14 cellular contexts compared by ENCODE assay signal in the genomic region with DNA sequence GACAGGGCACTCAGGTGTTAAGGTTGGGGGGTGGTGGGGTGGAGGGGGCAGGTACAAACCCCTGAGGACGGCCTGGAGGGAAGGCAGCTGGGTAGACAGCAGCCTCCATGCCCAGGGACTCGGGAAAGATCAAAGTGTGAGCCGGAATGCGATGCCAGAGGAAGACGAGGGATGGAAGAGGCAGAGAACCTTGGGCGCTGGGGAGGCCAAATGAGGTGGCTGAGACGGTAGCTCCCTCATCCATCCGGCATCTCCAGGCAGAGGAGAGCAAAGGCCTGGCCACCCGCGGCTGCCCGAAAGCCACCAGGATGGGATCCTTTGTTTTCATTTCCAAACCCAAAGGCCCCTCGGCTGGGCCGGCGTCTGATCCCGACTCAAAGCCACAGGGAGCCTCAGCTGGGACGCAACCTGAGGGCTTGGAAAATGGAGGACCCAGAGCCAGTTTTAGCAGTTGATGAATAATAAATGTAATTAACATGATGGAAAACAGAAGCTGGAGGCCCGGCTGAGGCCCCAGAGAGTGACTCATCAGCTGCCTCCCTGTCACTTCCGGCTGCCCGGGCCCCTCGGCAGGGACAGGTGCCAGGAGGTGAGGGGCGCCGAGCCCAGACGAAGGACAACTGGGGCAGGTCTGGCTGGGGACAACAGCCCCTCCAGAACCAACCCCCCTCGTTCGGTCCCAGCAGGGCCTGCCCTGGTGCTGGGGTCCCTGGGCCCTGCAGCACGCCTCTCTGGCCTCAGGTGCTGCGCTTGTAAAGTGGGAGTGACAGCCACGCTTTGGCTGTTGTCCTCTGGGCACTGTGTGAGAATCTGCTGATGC.
DNase-seq lines count a peak whose midpoint lies in the region; ATAC-seq, FAIRE-seq and TF ChIP-seq lines count a peak whose summit lies in the region.
"Had no signal": no experiment of that assay in that cellular context is flagged by ENCODE, and none has a peak within 500 bp of the region (broad histone marks: within the 10 kb centered on the region; RNA-seq: fewer than 3 reads in every experiment).

No MANE protein-coding gene starts in this region.

- H3K56ac ChIP-seq in H1 (replicated peaks; ENCODE audit: insufficient read length, low read depth, low read length): no peak overlapping the region

- DNase-seq in DMS53 (lab: John Stamatoyannopoulos, UW) (peak; percentile 28), DMS53 treated with DMSO at 0.1 percent for 48 hours (lab: John Stamatoyannopoulos, UW; ENCODE audit: unreplicated experiment) (no peak), NB4 (ENCODE audit: low read depth) (peak; percentile 37), H1 (ENCODE audit: low read depth in 1 of 2, low spot score in 2 of 2) (no peak), neural progenitor cell (ENCODE audit: low spot score) (peak; percentile 21)
- no peak for DNase-seq in stimulated activated CD4-positive, alpha-beta T cell treated with anti-CD3 and anti-CD28 coated beads, Interleukin-4, amount 100 ng/mL, for 1 hour
- DNase-seq: activated T-cell treated with anti-CD3 and anti-CD28 coated beads, Interleukin-2, amount 50 U/mL, for 1 hour; naive B cell; NCI-H510A; trophoblast cell had no signal

- no peaks in the 10 kb centered on the region for H3K27me3 Mint-ChIP-seq in neural progenitor cell (ENCODE audit: insufficient read depth, low read depth)

- 0 out of 2 replicates have a peak overlapping the region, but pooled peaks have one; percentile 29 for H2BK15ac ChIP-seq in H1 (ENCODE audit: low read length)

- no peak overlapping the region; the same call in 1 of the 2 replicates for H2BK12ac ChIP-seq in H1 (ENCODE audit: low read depth, low read length)

- WGBS in H1 (ENCODE audit: extremely low coverage in 1 of 2, insufficient coverage in 1 of 2, insufficient read length in 1 of 2, insufficient replicate concordance in 2 of 2, low coverage in 1 of 2, low lambda C conversion rate in 2 of 2, missing lambda C conversion rate in 1 of 2), 2 experiments: 86% methylated on average over 22 of the region's 28 CpGs; no CpG with 5 or more reads in 1 of the 2 experiments

- no peak overlapping the region for H3K14ac ChIP-seq in H1 (ENCODE audit: insufficient read length)

- CTCF ChIA-PET in H1 (lab: Charles Lee; ENCODE audit: partially characterized antibody): interaction anchor here (0.9 to 4.2 kb wide), 2 partner anchors 18 to 265 kb away, joined by 3 to 20 read pairs; no protein-coding TSS in a partner anchor

- H3K9ac ChIP-seq in H1 (replicated peaks in 1 of 4; ENCODE audit: extremely low read depth in 1 of 4, low read depth in 3 of 4, low read length in 3 of 4) (no peak overlapping the region), neural progenitor cell (no peak overlapping the region)

- H3K36me3 ChIP-seq in H1 (ENCODE audit: control insufficient read depth in 2 of 4, insufficient read depth in 4 of 4, low read length in 3 of 4): no peaks in the 10 kb centered on the region
- no peaks in the 10 kb centered on the region for H3K36me3 ChIP-seq in neural progenitor cell

- no peak overlapping the region for H3K27ac ChIP-seq in H1 (ENCODE audit: low read depth, low read length)
- H3K27ac ChIP-seq in neural progenitor cell: no peak overlapping the region
- H3K27ac ChIP-seq: 22Rv1 had no signal

- no peak overlapping the region for H3K4me3 Mint-ChIP-seq in neural progenitor cell
- H3K4me3 Mint-ChIP-seq: naive B cell had no signal

- no peak for FAIRE-seq in H1 (lab: Jason Lieb, UNC)

- H3K79me2 ChIP-seq in H1 (ENCODE audit: control insufficient read depth in 1 of 2, insufficient read depth in 2 of 2, low read length in 2 of 2) (no peaks in the 10 kb centered on the region), neural progenitor cell (ENCODE audit: low read depth) (no peaks in the 10 kb centered on the region)

- H4K91ac ChIP-seq in H1 (replicated peaks; ENCODE audit: insufficient read length, low read length): no peak overlapping the region

- TF ChIP-seq POLR2A in NB4 (IDR thresholded peaks at IDR 0.05; ENCODE audit: extremely low read depth, insufficient read length) (no peak), H1 (IDR thresholded peaks at IDR 0.05; ENCODE audit: control extremely low read depth in 1 of 2, low read depth in 2 of 2, low read length in 2 of 2) (no peak)

- no peaks in the 10 kb centered on the region for H3K36me3 Mint-ChIP-seq in neural progenitor cell
- H3K36me3 Mint-ChIP-seq: naive B cell had no signal

- TF ChIP-seq CTCF in NB4 (IDR thresholded peaks at IDR 0.05; ENCODE audit: low read depth, low read length) (no peak), H1 (IDR thresholded peaks at IDR 0.05; ENCODE audit: control extremely low read depth in 1 of 3, insufficient read depth in 1 of 3, low read depth in 1 of 3, low read length in 3 of 3) (no peak), neural progenitor cell (IDR thresholded peaks at IDR 0.05) (no peak)

- H3K23ac ChIP-seq in H1 (ENCODE audit: insufficient read length): no peak overlapping the region

- no peak overlapping the region for H3K18ac ChIP-seq in H1 (ENCODE audit: extremely low read depth, low read length)

- no peaks in the 10 kb centered on the region for H3K9me3 Mint-ChIP-seq in neural progenitor cell
- H3K9me3 Mint-ChIP-seq: naive B cell had no signal

- H4K8ac ChIP-seq in H1 (ENCODE audit: extremely low read depth, insufficient read depth, low read length): no peak overlapping the region

- no peak overlapping the region for H3K4ac ChIP-seq in H1 (replicated peaks; ENCODE audit: insufficient read length, low read depth, low read length)

- H3K23me2 ChIP-seq in H1 (ENCODE audit: low read depth, low read length): no peaks in the 10 kb centered on the region

- TF ChIP-seq EP300 in H1 (IDR thresholded peaks at IDR 0.05; ENCODE audit: borderline replicate concordance in 1 of 2, low read depth in 2 of 2, low read length in 2 of 2): no peak

- ATAC-seq in GM21360 (IDR thresholded peaks at IDR 0.05; ENCODE audit: unreplicated experiment) (no peak), HG02588 (IDR thresholded peaks at IDR 0.05; ENCODE audit: unreplicated experiment) (no peak)
- ATAC-seq: activated CD4-positive, CD25-positive, alpha-beta regulatory T cell treated with anti-CD3 and anti-CD28 coated beads, Interleukin-2, amount 50 U/mL, for 24 hours had no signal

- H3K9me3 ChIP-seq in H1 (ENCODE audit: insufficient read depth in 2 of 2, low read depth in 1 of 2, low read length in 1 of 2): no peaks in the 10 kb centered on the region
- no peaks in the 10 kb centered on the region for H3K9me3 ChIP-seq in neural progenitor cell (ENCODE audit: low read depth)

- POLR2A ChIA-PET in H1 (lab: Charles Lee; ENCODE audit: partially characterized antibody): no interaction called here

- H3K4me1 Mint-ChIP-seq in neural progenitor cell: peaks cover 5% of the 10 kb centered on the region

- H3K4me3 ChIP-seq in NB4 (ENCODE audit: low read depth, low read length) (no peak overlapping the region), H1 (ENCODE audit: extremely low read depth in 1 of 4, insufficient read depth in 2 of 4, low read depth in 3 of 4, low read length in 4 of 4) (no peak overlapping the region), neural progenitor cell (no peak overlapping the region)

- H3K4me2 ChIP-seq in H1 (ENCODE audit: insufficient read depth in 1 of 2, low read depth in 2 of 2, low read length in 2 of 2) (no peak overlapping the region), neural progenitor cell (no peak overlapping the region)

- H2AK5ac ChIP-seq in H1 (ENCODE audit: low read depth, low read length): 0 out of 2 replicates have a peak overlapping the region, but pooled peaks have one; percentile 24

- H3K79me1 ChIP-seq in H1 (ENCODE audit: low read depth, low read length): no peaks in the 10 kb centered on the region

- H2BK20ac ChIP-seq in H1 (ENCODE audit: low read length): no peak overlapping the region

- no peak overlapping the region for H3K27ac Mint-ChIP-seq in neural progenitor cell
- H3K27ac Mint-ChIP-seq: naive B cell had no signal

- peaks cover 0 to 4% (median 2%) of the 10 kb centered on the region in 4 experiments; a peak in 2 of 7 replicates for H3K4me1 ChIP-seq in H1 (replicated peaks in 1 of 4; ENCODE audit: control insufficient read depth in 3 of 4, insufficient read depth in 4 of 4, low read length in 3 of 4)
- H3K4me1 ChIP-seq in neural progenitor cell: peaks cover 13% of the 10 kb centered on the region

- H2AFZ ChIP-seq in H1 (ENCODE audit: low read length): no peak overlapping the region
- no peak overlapping the region for H2AFZ ChIP-seq in neural progenitor cell (replicated peaks)

- no peak for TF ChIP-seq RAD21 in H1 (IDR thresholded peaks at IDR 0.05 in 1 of 2, conservative IDR thresholded peaks at IDR 0.05 in 1 of 2; ENCODE audit: low read depth in 2 of 2, low read length in 2 of 2)

- no peak overlapping the region for H2BK120ac ChIP-seq in H1 (replicated peaks; ENCODE audit: low read depth, low read length)

- H4K20me1 ChIP-seq in H1 (replicated peaks in 1 of 2; ENCODE audit: control insufficient read depth in 1 of 2, insufficient read depth in 2 of 2, low read length in 2 of 2): peaks cover 0 to 5% of the 10 kb centered on the region in 2 experiments
- H4K20me1 ChIP-seq in neural progenitor cell (ENCODE audit: low read depth): peaks cover 5% of the 10 kb centered on the region

- no peak overlapping the region for H2BK5ac ChIP-seq in H1 (ENCODE audit: low read depth, low read length)

- H4K5ac ChIP-seq in H1 (ENCODE audit: insufficient read length, low read depth, low read length): no peak overlapping the region

- no peaks in the 10 kb centered on the region for H3F3A ChIP-seq in neural progenitor cell (ENCODE audit: low read depth)

- H3K27me3 ChIP-seq in H1 (replicated peaks in 1 of 4; ENCODE audit: control insufficient read depth in 3 of 4, extremely low read depth in 1 of 4, insufficient read depth in 3 of 4, low read length in 3 of 4) (no peaks in the 10 kb centered on the region), neural progenitor cell (no peaks in the 10 kb centered on the region)

TF ChIP-seq in H1, 55 proteins besides CTCF, POLR2A, EP300 and RAD21:
- TF ChIP-seq SIX5 (IDR thresholded peaks at IDR 0.05; ENCODE audit: low read depth, low read length): no peak
- TF ChIP-seq KDM5A (IDR thresholded peaks at IDR 0.05; ENCODE audit: low read length): no peak
- TF ChIP-seq, protein P1, sequence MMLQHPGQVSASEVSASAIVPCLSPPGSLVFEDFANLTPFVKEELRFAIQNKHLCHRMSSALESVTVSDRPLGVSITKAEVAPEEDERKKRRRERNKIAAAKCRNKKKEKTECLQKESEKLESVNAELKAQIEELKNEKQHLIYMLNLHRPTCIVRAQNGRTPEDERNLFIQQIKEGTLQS (IDR thresholded peaks at IDR 0.05; ENCODE audit: insufficient read depth, low read depth, low read length): 0 out of 2 replicates have a peak, but pooled peaks have one; percentile 13

Comparison
In these comparisons a context has a peak if more than half of its experiments do, and no peak if none do; other contexts are left out.
1. DNase-seq: peak in DMS53 (single experiment), NB4 (single experiment) and neural progenitor cell (single experiment); none in DMS53 treated with DMSO at 0.1 percent for 48 hours (single experiment), H1 (0 of 2) and stimulated activated CD4-positive, alpha-beta T cell treated with anti-CD3 and anti-CD28 coated beads, Interleukin-4, amount 100 ng/mL, for 1 hour (single experiment).